ENCODE assay signal across 8 cellular contexts in genomic region chr5:88833371-88834107, GRCh38. TPM values are rescaled to one million over a fixed set of nuclear protein-coding genes. Genes with fewer than 3 reads are reported as not detected.
DNase-seq lines count a peak whose midpoint lies in the region; ATAC-seq lines count a peak whose summit lies in the region.

No MANE protein-coding gene starts in this region.

- ATAC-seq in GM18909 (IDR thresholded peaks at IDR 0.05; ENCODE audit: poor library complexity, unreplicated experiment) (peak; percentile 53), HG02973 (IDR thresholded peaks at IDR 0.05; ENCODE audit: unreplicated experiment) (peak; percentile 45), Right ventricle myocardium superior (ENCODE audit: poor library complexity) (peak; percentile 76)

- intact Hi-C loops in Right ventricle myocardium superior (cut with DNase I): no loop called here

- peak; percentile 4 to 18 for DNase-seq in activated CD4-positive, alpha-beta T cell treated with anti-CD3 and anti-CD28 coated beads, Interleukin-2, amount 50 U/mL, for 4 hours
- DNase-seq in Right ventricle myocardium superior (peak; percentile 47), MV-4-11 (lab: John Stamatoyannopoulos, UW) (no peak), ecto neural progenitor cell (ENCODE audit: low spot score) (no peak), OCI-M2 (lab: John Stamatoyannopoulos, UW; ENCODE audit: unreplicated experiment) (no peak)
- peak; percentile 15 for DNase-seq in stimulated activated CD4-positive, alpha-beta T cell treated with anti-CD3 and anti-CD28 coated beads, Interleukin-2, amount 100 ng/mL, for 4 hours (ENCODE audit: low read depth)

RNA-seq across cellular contexts. Expression of gene MEF2C, which starts 49.4 kb away (rescaled TPM):
- 52.3 TPM for total RNA-seq in Right ventricle myocardium superior

Comparison
In these comparisons a context has a peak if more than half of its experiments do, and no peak if none do; other contexts are left out.
1. DNase-seq: peak in activated CD4-positive, alpha-beta T cell treated with anti-CD3 and anti-CD28 coated beads, Interleukin-2, amount 50 U/mL, for 4 hours (2 of 2), Right ventricle myocardium superior (single experiment) and stimulated activated CD4-positive, alpha-beta T cell treated with anti-CD3 and anti-CD28 coated beads, Interleukin-2, amount 100 ng/mL, for 4 hours (single experiment); none in MV-4-11 (single experiment), ecto neural progenitor cell (single experiment) and OCI-M2 (single experiment).
2. Peak in every context shown above with its lines, with median percentiles within 50 percentile points of each other: ATAC-seq.